Comparison of ENCODE assay signal across 10 cellular contexts in genomic region chr3:167350245-167350862, GRCh38. TPM values are rescaled to one million over a fixed set of nuclear protein-coding genes. Genes with fewer than 3 reads are reported as not detected.
DNase-seq lines count a peak whose midpoint lies in the region; ATAC-seq and TF ChIP-seq lines count a peak whose summit lies in the region.
"Had no signal": no experiment of that assay in that cellular context is flagged by ENCODE, and none has a peak within 500 bp of the region (broad histone marks: within the 10 kb centered on the region; RNA-seq: fewer than 3 reads in every experiment).

No MANE protein-coding gene starts in this region.

- no peaks in the 10 kb centered on the region for H3K4me1 Mint-ChIP-seq in osteocyte (ENCODE audit: unreplicated experiment)
- H3K4me1 Mint-ChIP-seq: B cell had no signal

- no peak for ATAC-seq in body of pancreas
- ATAC-seq in sciatic nerve: no peak
- ATAC-seq in GM19035 (IDR thresholded peaks at IDR 0.05; ENCODE audit: unreplicated experiment): no peak

- DNase-seq in NCI-H1436 (lab: John Stamatoyannopoulos, UW) (peak; percentile 28), NCI-H1436 treated with DMSO at 0.1 percent for 48 hours (lab: John Stamatoyannopoulos, UW) (no peak), NCI-H1105 treated with DMSO at 0.1 percent for 48 hours (lab: John Stamatoyannopoulos, UW) (peak; percentile 68), body of pancreas (peak in 1 of 4 donors; percentile 4), osteocyte (ENCODE audit: extremely low spot score, unreplicated experiment) (no peak), sciatic nerve (ENCODE audit: low spot score) (no peak), activated gamma-delta T cell (lab: John Stamatoyannopoulos, UW) (no peak)

- H3K9me3 ChIP-seq in body of pancreas: no peaks in the 10 kb centered on the region
- H3K9me3 ChIP-seq: neutrophil had no signal

- H3K9me3 Mint-ChIP-seq in osteocyte (ENCODE audit: unreplicated experiment): no peaks in the 10 kb centered on the region

- H3K27ac Mint-ChIP-seq in osteocyte (ENCODE audit: unreplicated experiment): no peak overlapping the region
- H3K27ac Mint-ChIP-seq: B cell had no signal

- H3K27me3 Mint-ChIP-seq in osteocyte (ENCODE audit: unreplicated experiment): peaks cover 6% of the 10 kb centered on the region
- H3K27me3 Mint-ChIP-seq: B cell had no signal

- TF ChIP-seq POLR2A in body of pancreas (IDR thresholded peaks at IDR 0.05): no peak

- no peak overlapping the region for H3K4me3 Mint-ChIP-seq in osteocyte (ENCODE audit: unreplicated experiment)
- H3K4me3 Mint-ChIP-seq: B cell had no signal

- intact Hi-C loops in body of pancreas (cut with DNase I): no loop called here
- intact Hi-C loops in sciatic nerve (cut with DNase I): no loop called here

- H3K36me3 ChIP-seq in body of pancreas (replicated peaks in 1 of 2; ENCODE audit: insufficient read depth in 1 of 2, low read depth in 2 of 2): no peaks in the 10 kb centered on the region
- H3K36me3 ChIP-seq: neutrophil had no signal

- TF ChIP-seq CTCF in body of pancreas (IDR thresholded peaks at IDR 0.05) (peak; percentile 44 to 84 (median 74)), osteocyte (IDR thresholded peaks at IDR 0.05) (peak; percentile 54)

- WGBS in body of pancreas, 2 donors: 6 to 13% methylated on average over 2 of the region's 2 CpGs

- no peak overlapping the region for H3K27ac ChIP-seq in body of pancreas
- H3K27ac ChIP-seq: neutrophil had no signal

- H3K4me3 ChIP-seq in body of pancreas: no peak overlapping the region

- H3K27me3 ChIP-seq in body of pancreas: no peaks in the 10 kb centered on the region
- H3K27me3 ChIP-seq: neutrophil had no signal

- peaks cover 12% of the 10 kb centered on the region for H3K4me1 ChIP-seq in body of pancreas

- no peaks in the 10 kb centered on the region for H3K36me3 Mint-ChIP-seq in osteocyte (ENCODE audit: unreplicated experiment)

RNA-seq across cellular contexts. Expression of gene ZBBX, which starts 29.7 kb away (rescaled TPM):
- total RNA-seq in body of pancreas (under 1 TPM in 1 of 2 donors, not detected in 1; 0.26 TPM), osteocyte (not detected in 2 replicates), sciatic nerve (0.31 TPM)
- total RNA-seq: B cell had no signal

Comparison
In these comparisons a context has a peak if more than half of its experiments do, and no peak if none do; other contexts are left out.
1. DNase-seq: peak in NCI-H1436 (single experiment) and NCI-H1105 treated with DMSO at 0.1 percent for 48 hours (single experiment); none in NCI-H1436 treated with DMSO at 0.1 percent for 48 hours (single experiment), osteocyte (single experiment), sciatic nerve (single experiment) and activated gamma-delta T cell (single experiment).